In the genomic region with DNA sequence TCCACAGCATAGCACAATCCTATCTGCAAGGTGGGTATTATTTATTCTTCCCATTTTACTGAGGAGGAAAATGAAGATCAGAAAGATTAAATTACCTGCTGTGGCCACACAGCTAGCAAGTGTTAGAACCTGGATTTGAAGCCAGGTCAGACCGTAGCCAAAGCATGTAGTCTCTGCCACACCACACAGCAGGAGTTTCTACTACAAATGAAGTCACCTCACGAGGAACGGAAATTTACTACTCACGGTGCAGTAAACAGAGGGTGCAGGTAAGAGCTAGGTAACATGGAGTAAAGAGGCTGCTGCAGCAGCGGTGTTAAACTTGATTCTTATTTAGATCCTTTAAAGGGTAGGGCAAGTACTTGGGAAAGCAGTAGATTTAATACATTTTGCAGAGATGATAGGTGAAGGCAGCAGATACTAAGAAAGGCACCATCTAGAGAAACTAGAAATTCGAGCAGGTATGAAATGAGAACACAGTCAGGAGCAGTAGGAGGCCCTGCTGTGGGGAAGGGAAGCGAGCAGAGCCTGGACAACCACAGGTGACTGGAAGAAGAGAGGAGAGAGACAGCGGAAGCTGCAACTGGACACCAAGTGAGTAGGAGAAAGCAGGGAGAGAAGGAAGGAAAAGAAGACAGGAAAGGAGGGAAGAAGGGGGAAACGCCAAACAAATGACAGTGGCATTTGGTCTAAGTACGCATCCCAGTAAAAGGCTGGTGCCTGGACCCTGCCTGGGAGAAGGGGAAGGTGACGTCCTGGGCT, we compare ENCODE assay signal across 30 cellular contexts. TPM values are rescaled to one million over a fixed set of nuclear protein-coding genes. Genes with fewer than 3 reads are reported as not detected.
DNase-seq lines count a peak whose midpoint lies in the region; ATAC-seq and TF ChIP-seq lines count a peak whose summit lies in the region.
"Had no signal": no experiment of that assay in that cellular context is flagged by ENCODE, and none has a peak within 500 bp of the region (broad histone marks: within the 10 kb centered on the region; RNA-seq: fewer than 3 reads in every experiment).

No MANE protein-coding gene starts in this region.

- no peak overlapping the region; the same call in 2 of the 3 replicates for H3K4me3 Mint-ChIP-seq in GM23338
- H3K4me3 Mint-ChIP-seq: activated B cell treated with CpG ODN at 0.5 μM for 24 hours; activated naive CD8-positive, alpha-beta T cell; activated T-cell treated with anti-CD3 and anti-CD28 coated beads, Interleukin-2, amount 50 U/mL, for 24 hours; CD8-positive, alpha-beta memory T cell; naive B cell had no signal

- no peaks in the 10 kb centered on the region for H3K27me3 ChIP-seq in GM23338 (ENCODE audit: insufficient read depth)
- H3K27me3 ChIP-seq in osteoblast (ENCODE audit: insufficient read depth, low read length) = peaks cover 61% of the 10 kb centered on the region
- H3K27me3 ChIP-seq: BE2C, tibial artery had no signal

- H3K27me3 Mint-ChIP-seq in GM23338 (ENCODE audit: insufficient read depth, low read depth, poor library complexity) = no peaks in the 10 kb centered on the region

- ATAC-seq in GM23338 = peak; percentile 41
- no peak for ATAC-seq in HG03159 (IDR thresholded peaks at IDR 0.05; ENCODE audit: unreplicated experiment)
- ATAC-seq: sciatic nerve had no signal

- no peak for TF ChIP-seq CTCF in GM23338 (conservative IDR thresholded peaks at IDR 0.05; ENCODE audit: low read depth in 2 of 2)
- TF ChIP-seq CTCF in osteoblast (IDR thresholded peaks at IDR 0.05; ENCODE audit: extremely low read depth, low read depth, low read length) = no peak

- H2AFZ ChIP-seq in GM23338 = peak overlapping the region; percentile 94
- H2AFZ ChIP-seq in osteoblast (ENCODE audit: low read length) = no peak overlapping the region
- H2AFZ ChIP-seq: PC-9 had no signal

- peak; percentile 39 for DNase-seq in GM23338 (ENCODE audit: low spot score)
- peak; percentile 63 for DNase-seq in NCI-H2107 (lab: John Stamatoyannopoulos, UW)
- peak; percentile 60 for DNase-seq in cerebellum (ENCODE audit: low spot score)
- peak; percentile 57 for DNase-seq in osteoblast (ENCODE audit: insufficient read length, low spot score, missing footprints)
- no peak for DNase-seq in hepatic stellate cell (ENCODE audit: low spot score)
- DNase-seq in ACHN = no peak
- DNase-seq: activated B cell treated with CpG ODN at 0.5 μM for 24 hours; activated CD4-positive, alpha-beta T cell treated with anti-CD3 and anti-CD28 coated beads, Interleukin-2, amount 50 U/mL, for 1 hour; activated effector memory CD4-positive, alpha-beta T cell treated with anti-CD3 and anti-CD28 coated beads, Interleukin-2, amount 50 U/mL, for 16 hours; activated T-cell treated with anti-CD3 and anti-CD28 coated beads, Interleukin-2, amount 50 U/mL, for 24 hours; BE2C; CD8-positive, alpha-beta memory T cell; HCEC 1CT; IMR-90; left ventricle myocardium inferior; midbrain; naive B cell; NCI-H1092; NCI-H2171; NCI-H526; PC-9; stimulated activated CD4-positive, alpha-beta T cell treated with anti-CD3 and anti-CD28 coated beads, Interleukin-4, amount 100 ng/mL, for 24 hours; tibial artery had no signal

- H3K9me3 ChIP-seq in osteoblast (ENCODE audit: low read depth, low read length) = no peaks in the 10 kb centered on the region
- H3K9me3 ChIP-seq: BE2C, left ventricle myocardium inferior, neutrophil, prostate gland, tibial artery had no signal

- H3K9me3 Mint-ChIP-seq in GM23338 = no peaks in the 10 kb centered on the region
- H3K9me3 Mint-ChIP-seq: activated B cell treated with CpG ODN at 0.5 μM for 24 hours; activated T-cell treated with anti-CD3 and anti-CD28 coated beads, Interleukin-2, amount 50 U/mL, for 24 hours; CD8-positive, alpha-beta memory T cell; naive B cell had no signal

- 0 out of 2 replicates have a peak overlapping the region, but pooled peaks have one; percentile 51 for H3K27ac ChIP-seq in GM23338 (ENCODE audit: low read depth)
- H3K27ac ChIP-seq in osteoblast (ENCODE audit: low read depth, low read length) = no peak overlapping the region
- H3K27ac ChIP-seq: left ventricle myocardium inferior, neutrophil, PC-9, prostate gland, SK-N-MC, tibial artery had no signal

- H3K4me2 ChIP-seq in GM23338 (peak overlapping the region; percentile 22), osteoblast (ENCODE audit: insufficient read depth, low read length) (no peak overlapping the region)
- H3K4me2 ChIP-seq: PC-9 had no signal

- H3K79me2 ChIP-seq in GM23338 (replicated peaks; ENCODE audit: insufficient read depth) (no peaks in the 10 kb centered on the region), osteoblast (ENCODE audit: insufficient read depth, low read length) (no peaks in the 10 kb centered on the region)

- H3K27ac Mint-ChIP-seq in GM23338 = no peak overlapping the region
- H3K27ac Mint-ChIP-seq: activated B cell treated with CpG ODN at 0.5 μM for 24 hours; activated naive CD8-positive, alpha-beta T cell; activated T-cell treated with anti-CD3 and anti-CD28 coated beads, Interleukin-2, amount 50 U/mL, for 24 hours; CD8-positive, alpha-beta memory T cell; naive B cell had no signal

- H3K36me3 ChIP-seq in GM23338 (ENCODE audit: insufficient read depth) = no peaks in the 10 kb centered on the region
- no peaks in the 10 kb centered on the region for H3K36me3 ChIP-seq in osteoblast (ENCODE audit: insufficient read depth, low read length)
- H3K36me3 ChIP-seq: BE2C, left ventricle myocardium inferior, neutrophil, prostate gland, tibial artery had no signal

- H3K36me3 Mint-ChIP-seq in GM23338 (ENCODE audit: low read depth) = no peaks in the 10 kb centered on the region
- H3K36me3 Mint-ChIP-seq: activated naive CD8-positive, alpha-beta T cell; naive B cell had no signal

- H3K4me3 ChIP-seq in GM23338 (0 out of 2 replicates have a peak overlapping the region, but pooled peaks have one; percentile 8), osteoblast (ENCODE audit: insufficient read depth, low read length) (no peak overlapping the region)
- H3K4me3 ChIP-seq: left ventricle myocardium inferior, PC-9, prostate gland, SK-N-MC, tibial artery had no signal

- H3F3A ChIP-seq in GM23338 (replicated peaks; ENCODE audit: low read depth) = 0 out of 2 replicates have a peak, but pooled peaks cover 5% of the 10 kb centered on the region

- H3K4me1 ChIP-seq in GM23338 (ENCODE audit: insufficient read depth) = peaks cover 20% of the 10 kb centered on the region
- no peaks in the 10 kb centered on the region for H3K4me1 ChIP-seq in osteoblast (ENCODE audit: insufficient read depth, low read length)
- H3K4me1 ChIP-seq: BE2C, prostate gland had no signal

- H3K4me1 Mint-ChIP-seq in GM23338 = peaks cover 34% of the 10 kb centered on the region
- H3K4me1 Mint-ChIP-seq: activated B cell treated with CpG ODN at 0.5 μM for 24 hours; CD8-positive, alpha-beta memory T cell; naive B cell had no signal

- in situ Hi-C loops in ACHN (cut with HindIII; ENCODE audit: low pct_ligation_motif_present, low pct_unique_long_range_greater_than_20kb, low sequenced_read_pairs) = no loop called here

- no peaks in the 10 kb centered on the region for H3K9me2 ChIP-seq in GM23338 (ENCODE audit: insufficient read depth)

- no peaks in the 10 kb centered on the region for H4K20me1 ChIP-seq in GM23338 (replicated peaks; ENCODE audit: insufficient read depth)
- no peaks in the 10 kb centered on the region for H4K20me1 ChIP-seq in osteoblast (ENCODE audit: insufficient read depth, low read length)

TF ChIP-seq in GM23338, 12 proteins besides CTCF, POLR2A, EP300 and RAD21 (continues in another document):
- no peak for TF ChIP-seq ZNF114 (CRISPR knock-in tag; IDR thresholded peaks at IDR 0.05)
- TF ChIP-seq CREB1 (CRISPR knock-in tag; IDR thresholded peaks at IDR 0.05; ENCODE audit: low read depth) = no peak
- TF ChIP-seq EZH2phosphoT487 (IDR thresholded peaks at IDR 0.05; ENCODE audit: unreplicated experiment) = no peak
- TF ChIP-seq, protein P1, sequence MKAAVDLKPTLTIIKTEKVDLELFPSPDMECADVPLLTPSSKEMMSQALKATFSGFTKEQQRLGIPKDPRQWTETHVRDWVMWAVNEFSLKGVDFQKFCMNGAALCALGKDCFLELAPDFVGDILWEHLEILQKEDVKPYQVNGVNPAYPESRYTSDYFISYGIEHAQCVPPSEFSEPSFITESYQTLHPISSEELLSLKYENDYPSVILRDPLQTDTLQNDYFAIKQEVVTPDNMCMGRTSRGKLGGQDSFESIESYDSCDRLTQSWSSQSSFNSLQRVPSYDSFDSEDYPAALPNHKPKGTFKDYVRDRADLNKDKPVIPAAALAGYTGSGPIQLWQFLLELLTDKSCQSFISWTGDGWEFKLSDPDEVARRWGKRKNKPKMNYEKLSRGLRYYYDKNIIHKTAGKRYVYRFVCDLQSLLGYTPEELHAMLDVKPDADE (IDR thresholded peaks at IDR 0.05) = no peak
- TF ChIP-seq NANOG (IDR thresholded peaks at IDR 0.05; ENCODE audit: borderline replicate concordance) = no peak
- no peak for TF ChIP-seq ZNF331 (CRISPR knock-in tag; IDR thresholded peaks at IDR 0.05; ENCODE audit: low read depth)
- TF ChIP-seq STAT1 (IDR thresholded peaks at IDR 0.05; ENCODE audit: unreplicated experiment) = no peak

RNA-seq across cellular contexts. Expression of a gene that starts 21.5 kb away (rescaled TPM):
- 1.9 and 2.4 TPM in 2 replicates for total RNA-seq in GM23338 (2014; rRNA removed; shearing (Covaris generic))
- polyA plus RNA-seq in GM23338 (2016; fragmentation: Nextera tagmentation; extraction: Ambion mirVana) = 0.80 and 1.1 TPM in 2 replicates
- total RNA-seq in cerebellum (15.4 TPM), osteoblast (under 0.01 TPM in 1 of 2 replicates, not detected in the other)
- total RNA-seq: T-helper 1 cell treated with Interleukin-12 subunit alpha and Interleukin-12 subunit beta and Interleukin-4 antibody, amounts not matched to agents 30 ng/mL and 1 ng/mL, for 36 hours had no signal

RNA-seq across cellular contexts. Expression of a gene that starts 56.1 kb away (rescaled TPM):
- 24.7 and 42.0 TPM in 2 replicates for total RNA-seq in GM23338 (2014; rRNA removed; shearing (Covaris generic))
- 218 and 225 TPM in 2 replicates for polyA plus RNA-seq in GM23338 (2016; fragmentation: Nextera tagmentation; extraction: Ambion mirVana)
- total RNA-seq in cerebellum (43.0 TPM), osteoblast (79.6 and 100 TPM in 2 replicates)

Comparison
In these comparisons a context has a peak if more than half of its experiments do, and no peak if none do; other contexts are left out.
1. DNase-seq: peak in GM23338 (single experiment), NCI-H2107 (single experiment), cerebellum (single experiment) and osteoblast (single experiment); none in hepatic stellate cell (single experiment) and ACHN (single experiment).